ENCODE assay signal across 1 cellular context in genomic region chr2:66481100-66481549, GRCh38.
TF ChIP-seq lines count a peak whose summit lies in the region.

No MANE protein-coding gene starts in this region.

TF ChIP-seq in H1, 55 proteins besides CTCF, POLR2A, EP300 and RAD21 (continued from another document):
- TF ChIP-seq MAFK (IDR thresholded peaks at IDR 0.05; ENCODE audit: low read depth, low read length) (peak; percentile 65), CEBPB (IDR thresholded peaks at IDR 0.05; ENCODE audit: low read depth, low read length) (no peak), YY1 (IDR thresholded peaks at IDR 0.05; ENCODE audit: low read depth, low read length) (no peak), SIRT6 (IDR thresholded peaks at IDR 0.05; ENCODE audit: low read length) (no peak), CREB1 (IDR thresholded peaks at IDR 0.05) (peak; percentile 45; the same call in 1 of the 2 replicates), CTBP2 (IDR thresholded peaks at IDR 0.05; ENCODE audit: borderline replicate concordance, insufficient read depth, insufficient read length, low read length) (no peak), BACH1 (IDR thresholded peaks at IDR 0.05; ENCODE audit: low read length) (peak; percentile 43; the same call in 1 of the 2 replicates), TEAD4 (IDR thresholded peaks at IDR 0.05; ENCODE audit: low read depth, low read length) (0 out of 2 replicates have a peak, but pooled peaks have one; percentile 4)
TF ChIP-seq in H1: peak in this region for 4.
